ENCODE assay signal across 1 cellular context in the genomic region with DNA sequence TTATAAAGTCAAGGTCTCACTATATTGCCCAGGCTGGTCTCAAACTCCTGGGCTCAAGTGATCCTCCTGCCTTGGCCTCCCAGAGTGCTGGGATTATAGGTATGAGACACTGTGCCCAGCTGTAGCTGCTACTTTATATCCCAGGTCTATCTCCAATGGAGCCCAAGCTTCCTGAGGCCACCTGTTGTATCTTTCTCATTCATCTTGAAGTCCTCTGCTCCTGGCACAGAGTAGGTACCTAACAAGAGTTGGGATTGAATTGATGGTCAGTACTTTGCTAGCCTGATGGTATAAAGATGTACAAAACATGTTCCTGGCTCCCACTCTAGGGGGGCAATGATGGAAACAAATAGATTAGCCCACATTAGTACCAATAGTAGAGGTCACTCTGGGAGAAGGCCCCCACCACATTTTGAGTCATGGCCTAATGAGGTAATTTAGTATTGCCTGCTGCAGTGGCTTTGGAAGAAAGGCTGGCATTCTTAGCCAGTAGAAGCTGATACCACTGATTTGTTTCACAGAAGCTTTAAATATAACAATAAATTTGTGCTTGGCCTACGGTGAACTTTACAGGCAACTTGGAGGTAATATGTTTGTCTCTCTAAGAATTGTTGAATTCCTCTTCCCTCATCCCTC.
TF ChIP-seq lines count a peak whose summit lies in the region.

No MANE protein-coding gene starts in this region.

TF ChIP-seq in HEK293, 187 proteins besides CTCF, POLR2A, EP300 and RAD21 (continued from another document):
- TF ChIP-seq ZNF830 (tag by site-specific recombination; IDR thresholded peaks at IDR 0.05; ENCODE audit: low read depth): no peak
- TF ChIP-seq BCL6B (tag by site-specific recombination; IDR thresholded peaks at IDR 0.05): no peak
- no peak for TF ChIP-seq ZNF16 (tag by site-specific recombination; IDR thresholded peaks at IDR 0.05; ENCODE audit: low read depth)
- no peak for TF ChIP-seq ZNF544 (tag by site-specific recombination; IDR thresholded peaks at IDR 0.05)
- TF ChIP-seq ZNF48 (tag by site-specific recombination; IDR thresholded peaks at IDR 0.05): no peak
- no peak for TF ChIP-seq YY1 (tag by site-specific recombination; IDR thresholded peaks at IDR 0.05)
